In genomic region chr2:155546715-155547555, GRCh38 we compare ENCODE assay signal across 9 cellular contexts.
DNase-seq lines count a peak whose midpoint lies in the region; ATAC-seq and TF ChIP-seq lines count a peak whose summit lies in the region.
"Had no signal": no experiment of that assay in that cellular context is flagged by ENCODE, and none has a peak within 500 bp of the region (broad histone marks: within the 10 kb centered on the region; RNA-seq: fewer than 3 reads in every experiment).

No MANE protein-coding gene starts in this region.

- no peak overlapping the region for H3K4me3 Mint-ChIP-seq in neural progenitor cell

- no peak for DNase-seq in MG63
- DNase-seq in astrocyte of the spinal cord (ENCODE audit: low read depth, low spot score): peak; percentile 4
- no peak for DNase-seq in neural progenitor cell (ENCODE audit: low spot score)
- no peak for DNase-seq in SW480 (ENCODE audit: low spot score)
- DNase-seq in NCI-H2196 treated with DMSO at 0.1 percent for 48 hours (lab: John Stamatoyannopoulos, UW; ENCODE audit: unreplicated experiment): no peak
- no peak for DNase-seq in OCI-LY7 (ENCODE audit: low spot score)
- DNase-seq: activated CD8-positive, alpha-beta memory T cell treated with anti-CD3 and anti-CD28 coated beads for 24 hours had no signal

- H3K27me3 ChIP-seq in BLaER1: no peaks in the 10 kb centered on the region
- H3K27me3 ChIP-seq in MG63: no peaks in the 10 kb centered on the region
- H3K27me3 ChIP-seq in neural progenitor cell: no peaks in the 10 kb centered on the region

- no TSS peak for BruUV-seq in OCI-LY7 (replicated peaks; lab: Mats Ljungman, UMichigan)

- POLR2A ChIA-PET in OCI-LY7 (lab: Charles Lee): interaction anchor here (0.6 kb wide), 1 partner anchor 9 kb away, joined by 5 read pairs; no protein-coding TSS in a partner anchor

- H3K4me2 ChIP-seq in BLaER1 (peak overlapping the region; percentile 28), neural progenitor cell (no peak overlapping the region), OCI-LY7 (ENCODE audit: low read length) (no peak overlapping the region)

- no peak overlapping the region for H3K9ac ChIP-seq in BLaER1
- H3K9ac ChIP-seq in neural progenitor cell: no peak overlapping the region

- H3K27me3 Mint-ChIP-seq in neural progenitor cell (ENCODE audit: insufficient read depth, low read depth): no peaks in the 10 kb centered on the region

- no peaks in the 10 kb centered on the region for H3K36me3 Mint-ChIP-seq in neural progenitor cell

- H3K79me2 ChIP-seq in neural progenitor cell (ENCODE audit: low read depth) (no peaks in the 10 kb centered on the region), OCI-LY7 (ENCODE audit: insufficient read depth, low read depth, low read length) (no peaks in the 10 kb centered on the region)

- H3K4me3 ChIP-seq in BLaER1 (no peak overlapping the region), MG63 (peak overlapping the region; percentile 15; the same call in 1 of the 2 replicates), astrocyte of the spinal cord (ENCODE audit: low read depth, low read length) (no peak overlapping the region), neural progenitor cell (no peak overlapping the region), OCI-LY7 (ENCODE audit: low read depth, low read length, poor library complexity, severe bottlenecking) (no peak overlapping the region)

- H3K36me3 ChIP-seq in BLaER1 (no peaks in the 10 kb centered on the region), MG63 (no peaks in the 10 kb centered on the region), neural progenitor cell (no peaks in the 10 kb centered on the region), OCI-LY7 (ENCODE audit: insufficient read depth, low read length) (no peaks in the 10 kb centered on the region)

- H2AFZ ChIP-seq in neural progenitor cell (replicated peaks): peak overlapping the region; percentile 33
- H2AFZ ChIP-seq in OCI-LY7 (ENCODE audit: low read length): no peak overlapping the region

- H3K9me3 Mint-ChIP-seq in neural progenitor cell: no peaks in the 10 kb centered on the region

- no peaks in the 10 kb centered on the region for H4K20me1 ChIP-seq in BLaER1
- no peaks in the 10 kb centered on the region for H4K20me1 ChIP-seq in neural progenitor cell (ENCODE audit: low read depth)
- no peaks in the 10 kb centered on the region for H4K20me1 ChIP-seq in OCI-LY7 (ENCODE audit: insufficient read depth, low read length)

- no peaks in the 10 kb centered on the region; the same call in 1 of the 2 replicates for H3K4me1 ChIP-seq in BLaER1
- H3K4me1 ChIP-seq in neural progenitor cell: no peaks in the 10 kb centered on the region
- H3K4me1 ChIP-seq in OCI-LY7 (ENCODE audit: insufficient read depth, low read length, poor library complexity, severe bottlenecking): no peaks in the 10 kb centered on the region

- no peaks in the 10 kb centered on the region for H3K9me2 ChIP-seq in OCI-LY7 (ENCODE audit: insufficient read depth, low read length)

- no peaks in the 10 kb centered on the region for H3K4me1 Mint-ChIP-seq in neural progenitor cell

- ATAC-seq in HG02884 (IDR thresholded peaks at IDR 0.05; ENCODE audit: unreplicated experiment): no peak

- CTCF ChIA-PET in OCI-LY7 (lab: Charles Lee; ENCODE audit: unreplicated experiment): no interaction called here

- no peaks in the 10 kb centered on the region for H3F3A ChIP-seq in neural progenitor cell (ENCODE audit: low read depth)

- intact Hi-C loops in OCI-LY7 (cut with micrococcal nuclease; ENCODE audit: unreplicated experiment): no loop called here

- in situ Hi-C loops in astrocyte of the spinal cord (cut with HindIII; ENCODE audit: low sequenced_read_pairs): no loop called here

- no peaks in the 10 kb centered on the region for H3K9me3 ChIP-seq in BLaER1
- H3K9me3 ChIP-seq in MG63: no peaks in the 10 kb centered on the region
- no peaks in the 10 kb centered on the region for H3K9me3 ChIP-seq in neural progenitor cell (ENCODE audit: low read depth)
- H3K9me3 ChIP-seq in OCI-LY7 (ENCODE audit: low read length): no peaks in the 10 kb centered on the region

- TF ChIP-seq CTCF in astrocyte of the spinal cord (IDR thresholded peaks at IDR 0.05; ENCODE audit: low read depth, low read length) (no peak), neural progenitor cell (IDR thresholded peaks at IDR 0.05) (no peak), OCI-LY7 (conservative IDR thresholded peaks at IDR 0.05; ENCODE audit: low read length) (no peak)

- H3K27ac Mint-ChIP-seq in neural progenitor cell: no peak overlapping the region

- no peak overlapping the region for H3K27ac ChIP-seq in BLaER1
- no peak overlapping the region for H3K27ac ChIP-seq in neural progenitor cell
- no peak overlapping the region for H3K27ac ChIP-seq in OCI-LY7 (ENCODE audit: low read depth, low read length, poor library complexity, severe bottlenecking)
